Comparison of ENCODE assay signal across 1 cellular context in the genomic region with DNA sequence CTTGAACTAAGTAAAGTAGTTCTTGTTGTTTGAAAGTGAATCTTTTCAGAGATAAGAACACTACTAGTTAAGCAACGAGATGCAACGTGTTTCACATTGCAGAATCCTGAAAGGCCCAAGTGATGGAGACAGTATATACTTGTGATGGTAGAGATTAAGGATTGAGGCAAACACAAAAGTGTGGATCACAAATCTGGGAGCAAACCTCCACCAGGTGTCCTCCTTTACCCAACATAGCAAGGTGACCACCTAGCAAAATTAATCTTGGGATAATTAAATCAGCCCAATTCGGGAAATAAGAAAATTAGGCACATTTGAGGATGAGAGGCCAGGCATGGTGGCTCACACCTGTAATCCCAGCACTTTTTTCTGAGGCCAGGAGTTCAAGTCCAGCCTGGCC.
TF ChIP-seq lines count a peak whose summit lies in the region.

No MANE protein-coding gene starts in this region.

TF ChIP-seq in Ishikawa, 13 proteins besides CTCF, POLR2A, EP300 and RAD21 (continued from another document):
- no peak for TF ChIP-seq FOXM1 (IDR thresholded peaks at IDR 0.05; ENCODE audit: borderline replicate concordance, low read depth)
- TF ChIP-seq, protein P1, sequence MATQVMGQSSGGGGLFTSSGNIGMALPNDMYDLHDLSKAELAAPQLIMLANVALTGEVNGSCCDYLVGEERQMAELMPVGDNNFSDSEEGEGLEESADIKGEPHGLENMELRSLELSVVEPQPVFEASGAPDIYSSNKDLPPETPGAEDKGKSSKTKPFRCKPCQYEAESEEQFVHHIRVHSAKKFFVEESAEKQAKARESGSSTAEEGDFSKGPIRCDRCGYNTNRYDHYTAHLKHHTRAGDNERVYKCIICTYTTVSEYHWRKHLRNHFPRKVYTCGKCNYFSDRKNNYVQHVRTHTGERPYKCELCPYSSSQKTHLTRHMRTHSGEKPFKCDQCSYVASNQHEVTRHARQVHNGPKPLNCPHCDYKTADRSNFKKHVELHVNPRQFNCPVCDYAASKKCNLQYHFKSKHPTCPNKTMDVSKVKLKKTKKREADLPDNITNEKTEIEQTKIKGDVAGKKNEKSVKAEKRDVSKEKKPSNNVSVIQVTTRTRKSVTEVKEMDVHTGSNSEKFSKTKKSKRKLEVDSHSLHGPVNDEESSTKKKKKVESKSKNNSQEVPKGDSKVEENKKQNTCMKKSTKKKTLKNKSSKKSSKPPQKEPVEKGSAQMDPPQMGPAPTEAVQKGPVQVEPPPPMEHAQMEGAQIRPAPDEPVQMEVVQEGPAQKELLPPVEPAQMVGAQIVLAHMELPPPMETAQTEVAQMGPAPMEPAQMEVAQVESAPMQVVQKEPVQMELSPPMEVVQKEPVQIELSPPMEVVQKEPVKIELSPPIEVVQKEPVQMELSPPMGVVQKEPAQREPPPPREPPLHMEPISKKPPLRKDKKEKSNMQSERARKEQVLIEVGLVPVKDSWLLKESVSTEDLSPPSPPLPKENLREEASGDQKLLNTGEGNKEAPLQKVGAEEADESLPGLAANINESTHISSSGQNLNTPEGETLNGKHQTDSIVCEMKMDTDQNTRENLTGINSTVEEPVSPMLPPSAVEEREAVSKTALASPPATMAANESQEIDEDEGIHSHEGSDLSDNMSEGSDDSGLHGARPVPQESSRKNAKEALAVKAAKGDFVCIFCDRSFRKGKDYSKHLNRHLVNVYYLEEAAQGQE (IDR thresholded peaks at IDR 0.05; ENCODE audit: low read depth): no peak
